Comparison of ENCODE assay signal across 8 cellular contexts in the genomic region with DNA sequence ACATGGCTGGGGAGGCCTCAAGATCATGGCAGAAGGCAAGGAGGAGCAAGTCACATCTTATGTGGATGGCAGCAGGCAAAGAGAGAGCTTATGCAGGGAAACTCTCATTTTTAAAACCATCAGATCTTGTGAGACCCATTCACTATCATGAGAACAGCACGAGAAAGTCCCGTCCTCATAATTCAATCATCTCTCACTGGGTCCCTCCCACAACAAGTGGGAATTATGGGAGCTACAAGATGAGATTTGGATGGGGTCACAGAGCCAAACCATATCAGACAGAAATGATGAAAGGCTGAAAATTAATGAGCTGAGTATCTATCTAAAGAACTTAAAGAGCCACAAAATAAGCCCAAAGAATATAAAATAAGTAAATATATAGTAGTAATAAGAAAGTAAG. TPM values are rescaled to one million over a fixed set of nuclear protein-coding genes. Genes with fewer than 3 reads are reported as not detected.
"Had no signal": no experiment of that assay in that cellular context is flagged by ENCODE, and none has a peak within 500 bp of the region (broad histone marks: within the 10 kb centered on the region; RNA-seq: fewer than 3 reads in every experiment).

No MANE protein-coding gene starts in this region.

RNA-seq across cellular contexts. Expression of gene ATP8B1, which starts 44.3 kb away (rescaled TPM):
- total RNA-seq: activated CD4-positive, alpha-beta memory T cell treated with anti-CD3 and anti-CD28 coated beads for 36 hours; activated CD4-positive, alpha-beta memory T cell treated with anti-CD3 and anti-CD28 coated beads, Interleukin-2, amount 10 ng/mL, durations not matched to agents 7 days and 5 days; activated CD4-positive, alpha-beta T cell treated with anti-CD3 and anti-CD28 coated beads for 36 hours; activated CD4-positive, alpha-beta T cell treated with anti-CD3 and anti-CD28 coated beads, Interleukin-2, amount 10 ng/mL, durations not matched to agents 24 days and 14 days; activated CD4-positive, alpha-beta T cell treated with anti-CD3 and anti-CD28 coated beads, Interleukin-2, amount 10 ng/mL, durations not matched to agents 7 days and 5 days; T-helper 1 cell treated with Interleukin-12 subunit alpha and Interleukin-12 subunit beta and Interleukin-4 antibody, amounts not matched to agents 30 ng/mL and 1 ng/mL, for 36 hours; T-helper 17 cell; T-helper 2 cell treated with Interferon-gamma antibody and Interleukin-4, amounts not matched to agents 100 ng/mL and 5 ng/mL, for 36 hours had no signal
